Comparison of ENCODE assay signal across 10 cellular contexts in the genomic region with DNA sequence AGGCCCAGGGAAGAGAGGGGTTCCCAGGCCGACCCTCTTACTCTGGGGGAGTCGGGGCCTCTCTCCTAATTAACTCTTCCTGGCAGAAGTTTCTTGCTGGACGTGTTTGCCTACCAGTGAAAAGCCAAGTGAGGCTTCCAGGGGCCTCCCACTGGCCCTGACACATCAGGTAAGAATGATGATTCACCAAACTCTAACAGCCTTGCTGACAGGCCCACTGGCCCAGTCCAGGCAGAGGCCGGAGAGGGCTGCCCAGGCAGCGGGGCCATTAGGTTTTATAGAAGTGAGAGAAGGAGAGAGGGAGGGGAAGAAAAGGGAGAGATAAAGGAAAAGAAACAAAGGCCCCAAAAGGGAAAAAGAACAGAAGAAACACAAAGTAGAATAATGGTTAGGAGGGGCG. TPM values are rescaled to one million over a fixed set of nuclear protein-coding genes. Genes with fewer than 3 reads are reported as not detected.
A peak's percentile ranks its signal among the peaks of the same experiment; 100 is the strongest.
DNase-seq lines count a peak whose midpoint lies in the region; ATAC-seq lines count a peak whose summit lies in the region.
"Had no signal": no experiment of that assay in that cellular context is flagged by ENCODE, and none has a peak within 500 bp of the region (broad histone marks: within the 10 kb centered on the region; RNA-seq: fewer than 3 reads in every experiment).

No MANE protein-coding gene starts in this region.

- H3K9me3 ChIP-seq in SJSA1 (replicated peaks) (no peaks in the 10 kb centered on the region), SJCRH30 (replicated peaks) (no peaks in the 10 kb centered on the region)
- H3K9me3 ChIP-seq: testis had no signal

- H3K27ac ChIP-seq in SJSA1: peak overlapping the region; percentile 47
- H3K27ac ChIP-seq in SJCRH30: no peak overlapping the region
- H3K27ac ChIP-seq: testis had no signal

- peak overlapping the region; percentile 71 for H3K4me3 Mint-ChIP-seq in activated CD4-positive, alpha-beta T cell treated with anti-CD3 and anti-CD28 coated beads, Interleukin-2, amount 10 ng/mL, durations not matched to agents 7 days and 5 days
- H3K4me3 Mint-ChIP-seq in stimulated activated effector memory CD8-positive, alpha-beta T cell treated with anti-CD3 and anti-CD28 coated beads, Interleukin-12 subunit alpha, Interleukin-12 subunit beta, amount 100 ng/mL, for 72 hours: peak overlapping the region; percentile 78

- H3K36me3 ChIP-seq in SJSA1: no peaks in the 10 kb centered on the region
- H3K36me3 ChIP-seq in SJCRH30: no peaks in the 10 kb centered on the region

- H3K27me3 Mint-ChIP-seq in activated CD4-positive, alpha-beta T cell treated with anti-CD3 and anti-CD28 coated beads, Interleukin-2, amount 10 ng/mL, durations not matched to agents 7 days and 5 days: peaks cover 30% of the 10 kb centered on the region

- H3K27ac Mint-ChIP-seq in activated CD4-positive, alpha-beta T cell treated with anti-CD3 and anti-CD28 coated beads, Interleukin-2, amount 10 ng/mL, durations not matched to agents 7 days and 5 days: no peak overlapping the region
- H3K27ac Mint-ChIP-seq in stimulated activated effector memory CD8-positive, alpha-beta T cell treated with anti-CD3 and anti-CD28 coated beads, Interleukin-12 subunit alpha, Interleukin-12 subunit beta, amount 100 ng/mL, for 72 hours: no peak overlapping the region

- H3K4me3 ChIP-seq in SJSA1 (no peak overlapping the region), SJCRH30 (no peak overlapping the region)

- CTCF ChIA-PET in activated CD4-positive, alpha-beta T cell treated with anti-CD3 and anti-CD28 coated beads, Interleukin-2, amount 10 ng/mL, durations not matched to agents 7 days and 5 days (lab: Charles Lee): interaction anchor here (1.2 kb wide), 1 partner anchor 45 kb away, joined by 3 read pairs; no protein-coding TSS in a partner anchor

- DNase-seq in activated CD4-positive, alpha-beta T cell treated with anti-CD3 and anti-CD28 coated beads, Interleukin-2, amount 10 ng/mL, durations not matched to agents 7 days and 5 days: no peak
- no peak for DNase-seq in activated CD4-positive, alpha-beta T cell treated with anti-CD3 and anti-CD28 coated beads, Interleukin-2, amount 50 U/mL, for 1 hour
- DNase-seq in SJSA1 (ENCODE audit: low read depth in 1 of 2, low spot score in 2 of 2): peak; percentile 56 to 67
- DNase-seq in stimulated activated effector memory CD8-positive, alpha-beta T cell treated with anti-CD3 and anti-CD28 coated beads, Interleukin-12 subunit alpha, Interleukin-12 subunit beta, amount 100 ng/mL, for 72 hours (ENCODE audit: low spot score in 2 of 2): no peak
- DNase-seq in SJCRH30: no peak
- no peak for DNase-seq in NCI-H2107 treated with DMSO at 0.1 percent for 48 hours (lab: John Stamatoyannopoulos, UW; ENCODE audit: unreplicated experiment)
- no peak for DNase-seq in NCI-H510A treated with DMSO at 0.1 percent for 48 hours (lab: John Stamatoyannopoulos, UW)
- DNase-seq: activated CD4-positive, alpha-beta T cell treated with anti-CD3 and anti-CD28 coated beads for 48 hours; testis had no signal

- POLR2A ChIA-PET in activated CD4-positive, alpha-beta T cell treated with anti-CD3 and anti-CD28 coated beads, Interleukin-2, amount 10 ng/mL, durations not matched to agents 7 days and 5 days (lab: Charles Lee): interaction anchor here (0.6 kb wide), 1 partner anchor 87 kb away, joined by 8 read pairs; no protein-coding TSS in a partner anchor

- no peaks in the 10 kb centered on the region for H3K9me3 Mint-ChIP-seq in activated CD4-positive, alpha-beta T cell treated with anti-CD3 and anti-CD28 coated beads, Interleukin-2, amount 10 ng/mL, durations not matched to agents 7 days and 5 days
- H3K9me3 Mint-ChIP-seq in stimulated activated effector memory CD8-positive, alpha-beta T cell treated with anti-CD3 and anti-CD28 coated beads, Interleukin-12 subunit alpha, Interleukin-12 subunit beta, amount 100 ng/mL, for 72 hours: no peaks in the 10 kb centered on the region

- H3K36me3 Mint-ChIP-seq in activated CD4-positive, alpha-beta T cell treated with anti-CD3 and anti-CD28 coated beads, Interleukin-2, amount 10 ng/mL, durations not matched to agents 7 days and 5 days (ENCODE audit: low read depth): peaks cover 3% of the 10 kb centered on the region
- H3K36me3 Mint-ChIP-seq in stimulated activated effector memory CD8-positive, alpha-beta T cell treated with anti-CD3 and anti-CD28 coated beads, Interleukin-12 subunit alpha, Interleukin-12 subunit beta, amount 100 ng/mL, for 72 hours: peaks cover 6% of the 10 kb centered on the region

- peaks cover 25% of the 10 kb centered on the region for H3K4me1 ChIP-seq in SJSA1 (replicated peaks)
- H3K4me1 ChIP-seq in SJCRH30: no peaks in the 10 kb centered on the region
- H3K4me1 ChIP-seq: testis had no signal

- ATAC-seq in esophagus mucosa: peak; percentile 73
- no peak for ATAC-seq in stimulated activated effector memory CD8-positive, alpha-beta T cell treated with anti-CD3 and anti-CD28 coated beads, Interleukin-12 subunit alpha, Interleukin-12 subunit beta, amount 100 ng/mL, for 72 hours

- peaks cover 11% of the 10 kb centered on the region for H3K4me1 Mint-ChIP-seq in activated CD4-positive, alpha-beta T cell treated with anti-CD3 and anti-CD28 coated beads, Interleukin-2, amount 10 ng/mL, durations not matched to agents 7 days and 5 days
- peaks cover 12% of the 10 kb centered on the region for H3K4me1 Mint-ChIP-seq in stimulated activated effector memory CD8-positive, alpha-beta T cell treated with anti-CD3 and anti-CD28 coated beads, Interleukin-12 subunit alpha, Interleukin-12 subunit beta, amount 100 ng/mL, for 72 hours

- H3K27me3 ChIP-seq in SJSA1 (replicated peaks) (no peaks in the 10 kb centered on the region), SJCRH30 (peaks cover 9% of the 10 kb centered on the region; the same call in 1 of the 2 replicates)
- H3K27me3 ChIP-seq: testis had no signal

RNA-seq across cellular contexts. Expression of gene FOXE1, which starts 50.8 kb away (rescaled TPM):
- total RNA-seq in activated CD4-positive, alpha-beta T cell treated with anti-CD3 and anti-CD28 coated beads, Interleukin-2, amount 10 ng/mL, durations not matched to agents 7 days and 5 days: under 1 TPM in 1 of 2 experiments, not detected in 1; 0.05 TPM
- 3.1 and 4.7 TPM in 2 replicates for total RNA-seq in SJSA1 (2014; rRNA removed; shearing (Covaris generic))
- 7.6 TPM for total RNA-seq in esophagus mucosa
- total RNA-seq in SJCRH30 (2014; rRNA removed; shearing (Covaris generic)): not detected in 2 replicates

Comparison
In these comparisons a context has a peak if more than half of its experiments do, and no peak if none do; other contexts are left out.
1. DNase-seq: peak in SJSA1 (2 of 2); none in activated CD4-positive, alpha-beta T cell treated with anti-CD3 and anti-CD28 coated beads, Interleukin-2, amount 10 ng/mL, durations not matched to agents 7 days and 5 days (single experiment), activated CD4-positive, alpha-beta T cell treated with anti-CD3 and anti-CD28 coated beads, Interleukin-2, amount 50 U/mL, for 1 hour (single experiment), stimulated activated effector memory CD8-positive, alpha-beta T cell treated with anti-CD3 and anti-CD28 coated beads, Interleukin-12 subunit alpha, Interleukin-12 subunit beta, amount 100 ng/mL, for 72 hours (0 of 2), SJCRH30 (0 of 2), NCI-H2107 treated with DMSO at 0.1 percent for 48 hours (single experiment) and NCI-H510A treated with DMSO at 0.1 percent for 48 hours (single experiment).